8 cellular contexts compared by ENCODE assay signal in the genomic region with DNA sequence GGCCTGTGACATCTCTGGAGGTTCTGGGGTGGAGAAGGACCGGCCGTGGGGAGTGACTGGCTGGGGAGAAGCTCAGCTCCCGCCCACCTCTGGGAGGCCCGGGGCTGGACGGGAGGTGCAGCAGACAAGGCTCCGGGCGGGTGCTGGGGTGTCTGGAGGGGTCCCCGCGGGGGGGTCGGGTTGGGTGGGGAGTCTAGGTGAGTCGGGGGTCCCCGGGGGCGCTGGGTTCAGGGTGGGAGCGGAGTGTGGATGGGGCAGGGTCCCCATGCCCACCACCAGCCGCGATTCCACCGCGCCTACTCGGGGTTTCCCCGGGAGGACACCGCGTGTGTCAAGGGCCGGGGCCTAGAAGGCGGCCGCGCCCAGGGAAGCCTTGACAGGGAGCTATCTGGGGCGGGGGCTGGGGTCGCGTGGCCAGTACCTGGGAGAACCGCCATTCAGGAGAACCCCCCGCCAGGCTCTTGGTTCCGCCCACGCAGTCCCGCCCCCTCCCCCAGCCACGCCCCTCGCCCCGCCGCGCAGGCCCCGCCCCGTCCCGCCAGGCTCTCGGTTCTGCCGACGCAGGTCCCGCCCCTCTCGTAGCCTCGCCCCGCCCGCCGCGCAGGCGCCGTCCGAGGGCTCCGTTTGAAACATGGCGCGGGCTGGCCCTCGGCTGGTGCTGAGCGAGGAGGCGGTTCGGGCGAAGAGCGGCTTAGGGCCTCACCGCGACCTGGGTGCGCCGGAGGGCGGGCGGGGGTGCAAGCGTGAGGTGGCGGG. TPM values are rescaled to one million over a fixed set of nuclear protein-coding genes. Genes with fewer than 3 reads are reported as not detected.
A peak's percentile ranks its signal among the peaks of the same experiment; 100 is the strongest.
DNase-seq lines count a peak whose midpoint lies in the region; ATAC-seq and TF ChIP-seq lines count a peak whose summit lies in the region.

A gene with protein sequence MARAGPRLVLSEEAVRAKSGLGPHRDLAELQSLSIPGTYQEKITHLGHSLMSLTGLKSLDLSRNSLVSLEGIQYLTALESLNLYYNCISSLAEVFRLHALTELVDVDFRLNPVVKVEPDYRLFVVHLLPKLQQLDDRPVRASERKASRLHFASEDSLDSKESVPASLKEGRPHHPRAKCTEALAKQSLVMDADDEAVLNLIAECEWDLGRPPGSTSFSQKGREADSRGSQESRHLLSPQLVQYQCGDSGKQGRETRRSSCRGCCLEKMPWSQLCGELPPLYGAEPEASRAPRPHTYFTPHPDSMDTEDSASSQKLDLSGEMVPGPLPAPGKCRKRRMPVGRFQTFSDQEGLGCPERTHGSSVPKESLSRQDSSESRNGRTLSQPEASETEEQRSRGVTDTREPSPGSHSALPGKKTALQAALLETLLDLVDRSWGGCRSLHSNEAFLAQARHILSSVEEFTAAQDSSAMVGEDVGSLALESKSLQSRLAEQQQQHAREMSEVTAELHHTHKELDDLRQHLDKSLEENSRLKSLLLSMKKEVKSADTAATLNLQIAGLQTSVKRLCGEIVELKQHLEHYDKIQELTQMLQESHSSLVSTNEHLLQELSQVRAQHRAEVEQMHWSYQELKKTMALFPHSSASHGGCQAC (plus strand): TSS at position 610 of the 756 bp plus-strand sequence. CDS start 22 bp downstream, at position 632.

- no peak for TF ChIP-seq CTCF in KMS-11 (conservative IDR thresholded peaks at IDR 0.05; ENCODE audit: low read depth, low read length)
- no peak for TF ChIP-seq CTCF in fibroblast of lung (conservative IDR thresholded peaks at IDR 0.05 in 1 of 2, IDR thresholded peaks at IDR 0.05 in 1 of 2; ENCODE audit: low read depth in 1 of 2, low read length in 2 of 2)
- no peak for TF ChIP-seq CTCF in natural killer cell (IDR thresholded peaks at IDR 0.05)

- H3K9ac ChIP-seq in KMS-11 (peak within 1 kb of the TSS; percentile 57), fibroblast of lung (ENCODE audit: insufficient read depth, low read length) (peak within 1 kb of the TSS; percentile 59)

- H3K4me1 Mint-ChIP-seq in natural killer cell = peaks cover 28 to 49% of the 10 kb centered on the region in 2 donors
- H3K4me1 Mint-ChIP-seq in stimulated activated memory B cell treated with anti-CD40 and anti-IgM and Interleukin-4, amounts not matched to agents 10 μg/mL and 1 μg/mL and 100 μg/mL, for 72 hours = peaks cover 73% of the 10 kb centered on the region

- peaks cover 0 to 11% of the 10 kb centered on the region in 2 donors for H3K27me3 Mint-ChIP-seq in natural killer cell (ENCODE audit: low read depth in 2 of 2)
- peaks cover 18% of the 10 kb centered on the region for H3K27me3 Mint-ChIP-seq in stimulated activated memory B cell treated with anti-CD40 and anti-IgM and Interleukin-4, amounts not matched to agents 10 μg/mL and 1 μg/mL and 100 μg/mL, for 72 hours

- H3K27ac ChIP-seq in KMS-11 (peak within 1 kb of the TSS; percentile 21; the same call in 1 of the 2 replicates), fibroblast of lung (ENCODE audit: insufficient read depth, low read length) (no peak within 1 kb of the TSS)

- no peaks in the 10 kb centered on the region for H3K36me3 Mint-ChIP-seq in natural killer cell
- H3K36me3 Mint-ChIP-seq in stimulated activated memory B cell treated with anti-CD40 and anti-IgM and Interleukin-4, amounts not matched to agents 10 μg/mL and 1 μg/mL and 100 μg/mL, for 72 hours = peaks cover 30% of the 10 kb centered on the region

- H3K79me2 ChIP-seq in KMS-11 (ENCODE audit: insufficient read depth, low read depth) = peaks cover 46% of the 10 kb centered on the region
- peaks cover 24% of the 10 kb centered on the region for H3K79me2 ChIP-seq in fibroblast of lung (ENCODE audit: control insufficient read depth, insufficient read depth, low read length)

- ATAC-seq in GM21717 (IDR thresholded peaks at IDR 0.05; ENCODE audit: unreplicated experiment) (peak; percentile 75), natural killer cell (peak; percentile 95 to 97 (median 96))
- peak; percentile 89 for ATAC-seq in stimulated activated memory B cell treated with anti-CD40 and anti-IgM and Interleukin-4, amounts not matched to agents 10 μg/mL and 1 μg/mL and 100 μg/mL, for 72 hours

- H3K27ac Mint-ChIP-seq in natural killer cell = peak within 1 kb of the TSS; percentile 72 to 77
- peak within 1 kb of the TSS; percentile 78 for H3K27ac Mint-ChIP-seq in stimulated activated memory B cell treated with anti-CD40 and anti-IgM and Interleukin-4, amounts not matched to agents 10 μg/mL and 1 μg/mL and 100 μg/mL, for 72 hours

- H3K36me3 ChIP-seq in KMS-11 (ENCODE audit: insufficient read depth) (no peaks in the 10 kb centered on the region), fibroblast of lung (ENCODE audit: control insufficient read depth, insufficient read depth, low read length) (no peaks in the 10 kb centered on the region)

- H3K4me3 Mint-ChIP-seq in natural killer cell = peak within 1 kb of the TSS; percentile 91
- peak within 1 kb of the TSS; percentile 95 for H3K4me3 Mint-ChIP-seq in stimulated activated memory B cell treated with anti-CD40 and anti-IgM and Interleukin-4, amounts not matched to agents 10 μg/mL and 1 μg/mL and 100 μg/mL, for 72 hours

- DNase-seq in DMS53 (lab: John Stamatoyannopoulos, UW) (peak; percentile 95), RKO (ENCODE audit: low spot score) (peak; percentile 85), activated T-helper 1 cell treated with Interleukin-2 at 50 U/mL for 16 hours (ENCODE audit: low read depth) (peak; percentile 91), fibroblast of lung (ENCODE audit: low read depth in 2 of 2) (peak; percentile 72 to 77), natural killer cell (peak; percentile 87)

- no peaks in the 10 kb centered on the region for H3K9me3 ChIP-seq in fibroblast of lung (ENCODE audit: control insufficient read depth, insufficient read depth, low read depth, low read length)

- H3K27me3 ChIP-seq in KMS-11 (ENCODE audit: insufficient read depth, low read depth) = no peaks in the 10 kb centered on the region
- no peaks in the 10 kb centered on the region for H3K27me3 ChIP-seq in fibroblast of lung (ENCODE audit: control insufficient read depth, insufficient read depth, low read length)

- H2AFZ ChIP-seq in KMS-11 (ENCODE audit: low read depth) = peak within 1 kb of the TSS; percentile 79
- H2AFZ ChIP-seq in fibroblast of lung (ENCODE audit: low read length) = peak within 1 kb of the TSS; percentile 87

- H3K4me3 ChIP-seq in KMS-11 (IDR thresholded peaks at IDR 0.05; ENCODE audit: insufficient read depth, low read depth, low read length) = no peak within 1 kb of the TSS
- H3K4me3 ChIP-seq in fibroblast of lung (replicated peaks in 1 of 4; ENCODE audit: control extremely low read depth in 1 of 4, insufficient read depth in 1 of 4, low read depth in 3 of 4, low read length in 4 of 4) = peak within 1 kb of the TSS; percentile 67 to 79 (median 73)

- no peaks in the 10 kb centered on the region for H3K9me3 Mint-ChIP-seq in natural killer cell
- peaks cover 6% of the 10 kb centered on the region for H3K9me3 Mint-ChIP-seq in stimulated activated memory B cell treated with anti-CD40 and anti-IgM and Interleukin-4, amounts not matched to agents 10 μg/mL and 1 μg/mL and 100 μg/mL, for 72 hours

- H4K20me1 ChIP-seq in KMS-11 (ENCODE audit: insufficient read depth) = no peaks in the 10 kb centered on the region
- no peaks in the 10 kb centered on the region for H4K20me1 ChIP-seq in fibroblast of lung (ENCODE audit: control insufficient read depth, extremely low read depth, insufficient read depth, low read length)

- peak within 1 kb of the TSS; percentile 81 for H3K4me2 ChIP-seq in KMS-11
- peak within 1 kb of the TSS; percentile 90 for H3K4me2 ChIP-seq in fibroblast of lung (ENCODE audit: extremely low read depth, insufficient read depth, low read length)

- intact Hi-C loops in natural killer cell (cut with micrococcal nuclease) = no loop called here

- H3K4me1 ChIP-seq in KMS-11 (ENCODE audit: low read depth, poor library complexity, severe bottlenecking) (peaks cover 9% of the 10 kb centered on the region), fibroblast of lung (ENCODE audit: control insufficient read depth, extremely low read depth, insufficient read depth, low read length) (no peaks in the 10 kb centered on the region)

RNA-seq across cellular contexts. Expression of the gene that starts here (rescaled TPM):
- total RNA-seq in fibroblast of lung (1.5 and 2.5 TPM in 2 replicates), natural killer cell (10 to 100 TPM; 12.2 to 15.1 (median 12.3) TPM)
- 0.92 and 2.4 TPM in 2 replicates for polyA plus RNA-seq in fibroblast of lung
- polyA plus RNA-seq in fibroblast of lung (2012) = 0.79 and 2.3 TPM in 2 replicates
- 1.3 and 14.6 TPM in 2 replicates for polyA minus RNA-seq in fibroblast of lung (ENCODE audit: low replicate concordance)
